Comparison of ENCODE assay signal across 17 cellular contexts in the genomic region with DNA sequence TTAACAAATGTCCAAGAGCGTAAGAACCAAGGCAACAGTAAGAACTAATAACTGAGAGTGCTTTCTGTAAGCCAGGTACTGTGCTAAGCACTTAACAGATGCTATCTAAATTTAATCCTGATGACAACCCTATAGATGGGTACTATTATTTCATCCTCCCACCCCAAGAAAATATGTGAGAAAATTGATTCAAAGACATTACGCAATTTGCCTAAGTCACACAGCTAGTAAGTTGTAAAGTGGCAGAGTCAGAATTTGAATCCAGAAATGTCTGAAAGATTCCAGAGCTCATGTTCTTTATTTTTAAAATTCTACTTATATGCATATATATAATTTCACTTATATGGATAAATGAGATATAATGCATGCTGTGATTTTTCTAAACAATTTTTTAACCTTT. TPM values are rescaled to one million over a fixed set of nuclear protein-coding genes. Genes with fewer than 3 reads are reported as not detected.
DNase-seq lines count a peak whose midpoint lies in the region; ATAC-seq, FAIRE-seq and TF ChIP-seq lines count a peak whose summit lies in the region.
"Had no signal": no experiment of that assay in that cellular context is flagged by ENCODE, and none has a peak within 500 bp of the region (broad histone marks: within the 10 kb centered on the region; RNA-seq: fewer than 3 reads in every experiment).

No MANE protein-coding gene starts in this region.

- peaks cover 3 to 8% of the 10 kb centered on the region in 2 experiments; a peak in 3 of 4 replicates for H3K79me1 ChIP-seq in IMR-90 (ENCODE audit: low read depth in 1 of 2, low read length in 2 of 2)
- no peaks in the 10 kb centered on the region for H3K79me1 ChIP-seq in H1 (ENCODE audit: low read depth, low read length)

- no peak for ATAC-seq in IMR-90 (ENCODE audit: low read depth)
- ATAC-seq in GM18511 (IDR thresholded peaks at IDR 0.05; ENCODE audit: unreplicated experiment): no peak
- ATAC-seq: HCT116 had no signal

- H3K18ac ChIP-seq in IMR-90 (ENCODE audit: low read depth, low read length) (no peak overlapping the region), H1 (ENCODE audit: extremely low read depth, low read length) (no peak overlapping the region)

- H2BK15ac ChIP-seq in IMR-90 (ENCODE audit: low read depth, low read length) (no peak overlapping the region), H1 (ENCODE audit: low read length) (no peak overlapping the region)

- DNase-seq in GM19239 (ENCODE audit: insufficient read length, low spot score): no peak
- no peak for DNase-seq in IMR-90
- no peak for DNase-seq in H1 (ENCODE audit: low read depth in 1 of 2, low spot score in 2 of 2)
- DNase-seq in GM19240 (ENCODE audit: insufficient read length, low spot score): no peak
- no peak for DNase-seq in SW480 (ENCODE audit: low spot score)
- DNase-seq: C1 segment of cervical spinal cord; Calu3; CD4-positive, alpha-beta memory T cell; COR-L47; DMS153; DND-41; GOT3; H7 had no signal

- H3K4me2 ChIP-seq in IMR-90 (ENCODE audit: low read depth, low read length): no peak overlapping the region
- no peak overlapping the region for H3K4me2 ChIP-seq in H1 (ENCODE audit: insufficient read depth in 1 of 2, low read depth in 2 of 2, low read length in 2 of 2)

- no peaks in the 10 kb centered on the region for H3K23me2 ChIP-seq in H1 (ENCODE audit: low read depth, low read length)

- H3K14ac ChIP-seq in IMR-90 (replicated peaks; ENCODE audit: low read depth, low read length): no peak overlapping the region
- no peak overlapping the region for H3K14ac ChIP-seq in H1 (ENCODE audit: insufficient read length)

- dilution Hi-C loops in IMR-90 (cut with HindIII; ENCODE audit: low sequenced_read_pairs, unreplicated experiment): no loop called here

- no peak overlapping the region for H2BK120ac ChIP-seq in IMR-90 (ENCODE audit: low read depth, low read length)
- H2BK120ac ChIP-seq in H1 (replicated peaks; ENCODE audit: low read depth, low read length): no peak overlapping the region

- H4K5ac ChIP-seq in IMR-90 (ENCODE audit: low read depth, low read length) (no peak overlapping the region), H1 (ENCODE audit: insufficient read length, low read depth, low read length) (no peak overlapping the region)

- BruUV-seq in IMR-90 (replicated peaks; lab: Mats Ljungman, UMichigan): no TSS peak

- H2BK20ac ChIP-seq in IMR-90 (ENCODE audit: low read depth, low read length): no peak overlapping the region
- no peak overlapping the region for H2BK20ac ChIP-seq in H1 (ENCODE audit: low read length)

- no peak overlapping the region for H3K4ac ChIP-seq in IMR-90 (ENCODE audit: low read depth, low read length)
- no peak overlapping the region for H3K4ac ChIP-seq in H1 (replicated peaks; ENCODE audit: insufficient read length, low read depth, low read length)

- H2BK12ac ChIP-seq in H1 (ENCODE audit: low read depth, low read length): no peak overlapping the region

- POLR2A ChIA-PET in IMR-90 (lab: Charles Lee; ENCODE audit: unreplicated experiment): no interaction called here
- POLR2A ChIA-PET in H1 (lab: Charles Lee; ENCODE audit: partially characterized antibody): interaction anchor here (0.8 kb wide), 1 partner anchor 11 kb away, joined by 5 read pairs; a partner anchor contains a TSS

- H2AK5ac ChIP-seq in IMR-90 (ENCODE audit: low read depth, low read length) (no peak overlapping the region), H1 (ENCODE audit: low read depth, low read length) (no peak overlapping the region)

- WGBS in IMR-90 (ENCODE audit: extremely low coverage in 2 of 2, insufficient read length in 1 of 2), 2 experiments: no CpG with 5 or more reads among the region's 2 CpGs
- WGBS in H1 (ENCODE audit: extremely low coverage in 1 of 2, insufficient coverage in 1 of 2, insufficient read length in 1 of 2, insufficient replicate concordance in 2 of 2, low coverage in 1 of 2, low lambda C conversion rate in 2 of 2, missing lambda C conversion rate in 1 of 2), 2 experiments: 98% methylated on average over 2 of the region's 2 CpGs; no CpG with 5 or more reads in 1 of the 2 experiments

- H3K27ac ChIP-seq in IMR-90 (ENCODE audit: insufficient read depth, low read length): no peak overlapping the region
- no peak overlapping the region for H3K27ac ChIP-seq in H1 (ENCODE audit: low read depth, low read length)

- H3K4me1 ChIP-seq in IMR-90 (ENCODE audit: control insufficient read depth, insufficient read depth, low read length) (no peaks in the 10 kb centered on the region), H1 (replicated peaks in 1 of 4; ENCODE audit: control insufficient read depth in 3 of 4, insufficient read depth in 4 of 4, low read length in 3 of 4) (no peaks in the 10 kb centered on the region)

- in situ Hi-C loops in IMR-90 (cut with MboI; ENCODE audit: low sequenced_read_pairs): no loop called here

- H3K36me3 ChIP-seq in IMR-90 (ENCODE audit: control insufficient read depth, insufficient read depth, low read length) (no peaks in the 10 kb centered on the region), H1 (ENCODE audit: control insufficient read depth in 2 of 4, insufficient read depth in 4 of 4, low read length in 3 of 4) (no peaks in the 10 kb centered on the region)

- H3K27me3 ChIP-seq in IMR-90 (ENCODE audit: control insufficient read depth, insufficient read depth, low read length) (no peaks in the 10 kb centered on the region), H1 (replicated peaks in 1 of 4; ENCODE audit: control insufficient read depth in 3 of 4, extremely low read depth in 1 of 4, insufficient read depth in 3 of 4, low read length in 3 of 4) (no peaks in the 10 kb centered on the region)

- intact Hi-C loops in IMR-90 (cut with micrococcal nuclease): no loop called here

- H2BK5ac ChIP-seq in IMR-90 (ENCODE audit: low read depth, low read length, poor library complexity, severe bottlenecking): no peak overlapping the region
- H2BK5ac ChIP-seq in H1 (ENCODE audit: low read depth, low read length): no peak overlapping the region

- no peak overlapping the region for H3K4me3 ChIP-seq in IMR-90 (ENCODE audit: insufficient read depth, low read depth, low read length)
- H3K4me3 ChIP-seq in H1 (ENCODE audit: extremely low read depth in 1 of 4, insufficient read depth in 2 of 4, low read depth in 3 of 4, low read length in 4 of 4): no peak overlapping the region

- H3K9ac ChIP-seq in IMR-90 (ENCODE audit: low read depth, low read length): no peak overlapping the region
- H3K9ac ChIP-seq in H1 (replicated peaks in 1 of 4; ENCODE audit: extremely low read depth in 1 of 4, low read depth in 3 of 4, low read length in 3 of 4): no peak overlapping the region

- TF ChIP-seq CTCF in IMR-90 (conservative IDR thresholded peaks at IDR 0.05; ENCODE audit: low read depth, low read length) (no peak), H1 (IDR thresholded peaks at IDR 0.05; ENCODE audit: control extremely low read depth in 1 of 3, insufficient read depth in 1 of 3, low read depth in 1 of 3, low read length in 3 of 3) (no peak)

- no peaks in the 10 kb centered on the region for H3K9me1 ChIP-seq in IMR-90 (ENCODE audit: insufficient read depth, low read length)

- H3K23ac ChIP-seq in IMR-90 (ENCODE audit: low read depth, low read length) (no peak overlapping the region), H1 (ENCODE audit: insufficient read length) (no peak overlapping the region)

- H4K8ac ChIP-seq in IMR-90 (ENCODE audit: low read depth in 2 of 2, low read length in 2 of 2) (no peak overlapping the region), H1 (ENCODE audit: extremely low read depth, insufficient read depth, low read length) (no peak overlapping the region)

- no peak for TF ChIP-seq EP300 in H1 (IDR thresholded peaks at IDR 0.05; ENCODE audit: borderline replicate concordance in 1 of 2, low read depth in 2 of 2, low read length in 2 of 2)

- H4K91ac ChIP-seq in IMR-90 (ENCODE audit: insufficient read depth, low read depth, low read length) (no peak overlapping the region), H1 (replicated peaks; ENCODE audit: insufficient read length, low read length) (no peak overlapping the region)

- no peak overlapping the region for H2AK9ac ChIP-seq in IMR-90 (replicated peaks; ENCODE audit: low read depth, low read length, poor library complexity)

- H3K56ac ChIP-seq in IMR-90 (ENCODE audit: extremely low read depth, insufficient read depth, low read length): no peak overlapping the region
- H3K56ac ChIP-seq in H1 (replicated peaks; ENCODE audit: insufficient read length, low read depth, low read length): no peak overlapping the region

- H4K20me1 ChIP-seq in IMR-90 (ENCODE audit: insufficient read depth, low read length): no peaks in the 10 kb centered on the region
- peaks cover 0 to under 1% of the 10 kb centered on the region in 2 experiments for H4K20me1 ChIP-seq in H1 (replicated peaks in 1 of 2; ENCODE audit: control insufficient read depth in 1 of 2, insufficient read depth in 2 of 2, low read length in 2 of 2)

- FAIRE-seq in GM19239 (lab: Jason Lieb, UNC): peak; percentile 51
- FAIRE-seq in H1 (lab: Jason Lieb, UNC): no peak
- FAIRE-seq: G401.6, GM12892 had no signal

- H3K9me3 ChIP-seq in IMR-90 (ENCODE audit: control insufficient read depth, insufficient read depth, low read length) (no peaks in the 10 kb centered on the region), H1 (ENCODE audit: insufficient read depth in 2 of 2, low read depth in 1 of 2, low read length in 1 of 2) (no peaks in the 10 kb centered on the region)

- CTCF ChIA-PET in IMR-90 (lab: Yijun Ruan, JAX) (no interaction called here), H1 (lab: Charles Lee; ENCODE audit: partially characterized antibody) (no interaction called here)

- no peak for TF ChIP-seq RAD21 in IMR-90 (IDR thresholded peaks at IDR 0.05; ENCODE audit: low read length)
- no peak for TF ChIP-seq RAD21 in H1 (IDR thresholded peaks at IDR 0.05 in 1 of 2, conservative IDR thresholded peaks at IDR 0.05 in 1 of 2; ENCODE audit: low read depth in 2 of 2, low read length in 2 of 2)

- H2AFZ ChIP-seq in IMR-90 (replicated peaks; ENCODE audit: low read length, poor library complexity): no peak overlapping the region
- H2AFZ ChIP-seq in H1 (ENCODE audit: low read length): no peak overlapping the region

- peaks cover 0 to 42% of the 10 kb centered on the region in 2 experiments; a peak in 2 of 4 replicates for H3K79me2 ChIP-seq in H1 (ENCODE audit: control insufficient read depth in 1 of 2, insufficient read depth in 2 of 2, low read length in 2 of 2)

- no peak for TF ChIP-seq POLR2A in IMR-90 (IDR thresholded peaks at IDR 0.05; ENCODE audit: low read depth, low read length)
- TF ChIP-seq POLR2A in H1 (IDR thresholded peaks at IDR 0.05; ENCODE audit: control extremely low read depth in 1 of 2, low read depth in 2 of 2, low read length in 2 of 2): no peak

RNA-seq across cellular contexts. Expression of a gene that starts 10.1 kb away (rescaled TPM):
- 22.5 and 31.7 TPM in 2 replicates for total RNA-seq in IMR-90 (2012; rRNA removed)
- 8.0 and 12.1 TPM in 2 replicates for polyA plus RNA-seq in IMR-90 (2012; rRNA removed)
- polyA plus RNA-seq in IMR-90 (2012; cell fraction: cytosol; rRNA removed): 3.6 and 3.8 TPM in 2 replicates
- polyA plus RNA-seq in IMR-90 (2012; cell fraction: nucleus; rRNA removed; ENCODE audit: low replicate concordance): 1.5 and 12.0 TPM in 2 replicates
- 22.9 and 26.3 TPM in 2 replicates for total RNA-seq in H1 (2021; fragmentation: NEBNext Ultra II Directional; extraction: Animal tissue kit (Norgen Biotek cat#: 25700))
- polyA plus RNA-seq in H1 (2011; rRNA removed): 10.9 and 11.3 TPM in 2 replicates
- 12.0 TPM for polyA plus RNA-seq in H1 (2011; cell fraction: cytosol; rRNA removed)
- 17.2 TPM for polyA plus RNA-seq in H1 (2011; cell fraction: nucleus; rRNA removed)
- 13.5 to 27.5 TPM (median 17.6 TPM) in 4 replicates for polyA plus RNA-seq in H1 (2012, experiment 1 of 2)
- 1.8 TPM for polyA plus RNA-seq in H1 (2012, experiment 2 of 2)
- 17.6 TPM for polyA plus RNA-seq in H1 (2013, experiment 1 of 2)
- polyA plus RNA-seq in H1 (2013, experiment 2 of 2): 19.8 TPM
- polyA minus RNA-seq in H1 (2011; rRNA and poly(A)+ RNA removed): 46.9 and 68.6 TPM in 2 replicates
- 18.3 TPM for polyA minus RNA-seq in H1 (2011; cell fraction: cytosol; rRNA and poly(A)+ RNA removed)
- 53.0 TPM for polyA minus RNA-seq in H1 (2011; cell fraction: nucleus; rRNA and poly(A)+ RNA removed)
